ENCODE assay signal across 10 cellular contexts in genomic region chr7:100048680-100049079, GRCh38. TPM values are rescaled to one million over a fixed set of nuclear protein-coding genes. Genes with fewer than 3 reads are reported as not detected.
DNase-seq lines count a peak whose midpoint lies in the region; ATAC-seq and TF ChIP-seq lines count a peak whose summit lies in the region.
"Had no signal": no experiment of that assay in that cellular context is flagged by ENCODE, and none has a peak within 500 bp of the region (broad histone marks: within the 10 kb centered on the region; RNA-seq: fewer than 3 reads in every experiment).

No MANE protein-coding gene starts in this region.

- no peak overlapping the region for H3K4me2 ChIP-seq in mesenchymal stem cell (ENCODE audit: low read length, poor library complexity, severe bottlenecking)

- H3K23ac ChIP-seq in mesenchymal stem cell (ENCODE audit: low read length in 2 of 2) = no peak overlapping the region

- H3K36me3 ChIP-seq in breast epithelium (no peaks in the 10 kb centered on the region), mesenchymal stem cell (ENCODE audit: control insufficient read depth in 1 of 2, insufficient read depth in 2 of 2, low read depth in 1 of 2, low read length in 2 of 2) (peaks cover 3 to 6% of the 10 kb centered on the region in 2 experiments), adrenal gland (replicated peaks in 1 of 2) (no peaks in the 10 kb centered on the region)

- DNase-seq in MCF 10A (ENCODE audit: unreplicated experiment) = peak; percentile 8
- DNase-seq in breast epithelium (ENCODE audit: low spot score in 2 of 2) = no peak
- no peak for DNase-seq in activated CD4-positive, alpha-beta memory T cell treated with anti-CD3 and anti-CD28 coated beads for 36 hours
- no peak for DNase-seq in mesenchymal stem cell
- DNase-seq in foreskin keratinocyte = no peak
- DNase-seq in superior temporal gyrus (ENCODE audit: extremely low spot score) = no peak
- no peak for DNase-seq in nucleus accumbens (lab: John Stamatoyannopoulos, UW)
- DNase-seq in adrenal gland = no peak
- DNase-seq: activated CD8-positive, alpha-beta memory T cell treated with anti-CD3 and anti-CD28 coated beads for 24 hours; foreskin melanocyte had no signal

- no peak overlapping the region for H3K9ac ChIP-seq in mesenchymal stem cell (ENCODE audit: low read length)

- H3K14ac ChIP-seq in mesenchymal stem cell (ENCODE audit: low read length in 2 of 2) = no peak overlapping the region

- H4K8ac ChIP-seq in mesenchymal stem cell (ENCODE audit: low read length) = no peak overlapping the region

- H2BK12ac ChIP-seq in mesenchymal stem cell (ENCODE audit: low read length in 2 of 2) = peak overlapping the region in 1 of 2 experiments; percentile 55

- intact Hi-C loops in MCF 10A (cut with micrococcal nuclease) (no loop called here), breast epithelium (cut with DNase I; ENCODE audit: low total_unique reads) (no loop called here), adrenal gland (cut with DNase I) (no loop called here)
- intact Hi-C loops in activated CD4-positive, alpha-beta memory T cell treated with anti-CD3 and anti-CD28 coated beads for 36 hours (cut with micrococcal nuclease) = loop anchor here (1.0 to 2.0 kb wide), 2 partner anchors 33 to 58 kb away; partner anchors contain the start of gene ZNF3

- TF ChIP-seq POLR2A in breast epithelium (IDR thresholded peaks at IDR 0.05) (no peak), adrenal gland (IDR thresholded peaks at IDR 0.05) (no peak)

- H3K27ac ChIP-seq in breast epithelium (no peak overlapping the region), mesenchymal stem cell (ENCODE audit: low read length, poor library complexity, severe bottlenecking) (no peak overlapping the region), foreskin keratinocyte (no peak overlapping the region), adrenal gland (no peak overlapping the region)

- TF ChIP-seq CTCF in MCF 10A (IDR thresholded peaks at IDR 0.05; ENCODE audit: unreplicated experiment) (no peak), breast epithelium (IDR thresholded peaks at IDR 0.05) (no peak), foreskin keratinocyte (conservative IDR thresholded peaks at IDR 0.05) (no peak), adrenal gland (IDR thresholded peaks at IDR 0.05) (no peak)

- H3K27me3 ChIP-seq in breast epithelium (no peaks in the 10 kb centered on the region), mesenchymal stem cell (ENCODE audit: control insufficient read depth in 1 of 2, insufficient read depth in 1 of 2, low read length in 2 of 2) (no peaks in the 10 kb centered on the region), foreskin keratinocyte (no peaks in the 10 kb centered on the region), adrenal gland (no peaks in the 10 kb centered on the region)

- BruUV-seq in MCF 10A (replicated peaks; lab: Mats Ljungman, UMichigan) = no TSS peak

- no peak overlapping the region for H2AFZ ChIP-seq in mesenchymal stem cell (ENCODE audit: low read depth, low read length)

- no peak overlapping the region for H4K91ac ChIP-seq in mesenchymal stem cell (ENCODE audit: low read length)

- no peak overlapping the region for H3K4me3 ChIP-seq in breast epithelium
- H3K4me3 ChIP-seq in mesenchymal stem cell (ENCODE audit: insufficient read depth in 1 of 2, low read depth in 1 of 2, low read length in 2 of 2) = no peak overlapping the region
- H3K4me3 ChIP-seq in adrenal gland = no peak overlapping the region

- H2BK5ac ChIP-seq in mesenchymal stem cell (ENCODE audit: low read depth, low read length, poor library complexity, severe bottlenecking) = no peak overlapping the region

- H2BK120ac ChIP-seq in mesenchymal stem cell (ENCODE audit: low read depth, low read length) = no peak overlapping the region

- peaks cover 15% of the 10 kb centered on the region for H3K36me3 Mint-ChIP-seq in MCF 10A (ENCODE audit: insufficient read depth, unreplicated experiment)
- H3K36me3 Mint-ChIP-seq in activated CD4-positive, alpha-beta memory T cell treated with anti-CD3 and anti-CD28 coated beads for 36 hours = peaks cover 2% of the 10 kb centered on the region

- H3K4ac ChIP-seq in mesenchymal stem cell (ENCODE audit: low read depth in 1 of 2, low read length in 2 of 2) = no peak overlapping the region

- peak overlapping the region; percentile 57 for H2AK5ac ChIP-seq in mesenchymal stem cell (ENCODE audit: low read length, severe bottlenecking)

- no peak overlapping the region for H3K18ac ChIP-seq in mesenchymal stem cell (ENCODE audit: low read depth in 1 of 2, low read length in 2 of 2)

- peaks cover 13% of the 10 kb centered on the region for H3K4me1 Mint-ChIP-seq in MCF 10A (ENCODE audit: insufficient read depth, unreplicated experiment)
- H3K4me1 Mint-ChIP-seq in activated CD4-positive, alpha-beta memory T cell treated with anti-CD3 and anti-CD28 coated beads for 36 hours (ENCODE audit: low read depth) = peaks cover 15% of the 10 kb centered on the region

- H3K4me1 ChIP-seq in breast epithelium = peaks cover 0 to 6% of the 10 kb centered on the region in 2 donors
- peaks cover 8% of the 10 kb centered on the region for H3K4me1 ChIP-seq in mesenchymal stem cell (ENCODE audit: control insufficient read depth, insufficient read depth, low read depth, low read length)
- H3K4me1 ChIP-seq in foreskin keratinocyte = peaks cover 12% of the 10 kb centered on the region
- H3K4me1 ChIP-seq in adrenal gland (replicated peaks in 1 of 2) = peaks cover 3 to 9% of the 10 kb centered on the region in 2 donors

- no peaks in the 10 kb centered on the region for H3K9me3 Mint-ChIP-seq in MCF 10A (ENCODE audit: unreplicated experiment)
- H3K9me3 Mint-ChIP-seq in activated CD4-positive, alpha-beta memory T cell treated with anti-CD3 and anti-CD28 coated beads for 36 hours = no peaks in the 10 kb centered on the region

- POLR2A ChIA-PET in MCF 10A (lab: Yijun Ruan, JAX) = interaction anchor here (0.5 to 2.6 kb wide), 9 partner anchors 10 to 178 kb away, joined by 3 to 15 read pairs (median 7); partner anchors contain the start of genes AP4M1, MCM7 and ZKSCAN1
- POLR2A ChIA-PET in activated CD4-positive, alpha-beta memory T cell treated with anti-CD3 and anti-CD28 coated beads for 36 hours (lab: Charles Lee) = interaction anchor here (1.1 to 1.8 kb wide), 2 partner anchors 27 to 129 kb away, joined by 3 to 7 read pairs; partner anchors contain the start of gene TRIM4

- H3K4me3 Mint-ChIP-seq in MCF 10A (ENCODE audit: unreplicated experiment) = peak overlapping the region; percentile 82
- peak overlapping the region; percentile 84 for H3K4me3 Mint-ChIP-seq in activated CD4-positive, alpha-beta memory T cell treated with anti-CD3 and anti-CD28 coated beads for 36 hours

- H3K9me3 ChIP-seq in breast epithelium (no peaks in the 10 kb centered on the region), mesenchymal stem cell (ENCODE audit: control insufficient read depth, low read length) (no peaks in the 10 kb centered on the region), adrenal gland (replicated peaks in 1 of 3) (no peaks in the 10 kb centered on the region)

- WGBS in mesenchymal stem cell = 96% methylated on average over 4 of the region's 4 CpGs
- WGBS in adrenal gland, 4 donors = 85 to 98% (median 95%) methylated on average over 4 of the region's 4 CpGs

- no peaks in the 10 kb centered on the region for H3K27me3 Mint-ChIP-seq in MCF 10A (ENCODE audit: insufficient read depth, unreplicated experiment)
- no peaks in the 10 kb centered on the region for H3K27me3 Mint-ChIP-seq in activated CD4-positive, alpha-beta memory T cell treated with anti-CD3 and anti-CD28 coated beads for 36 hours

- H3K79me1 ChIP-seq in mesenchymal stem cell (replicated peaks; ENCODE audit: low read length, poor library complexity, severe bottlenecking) = peaks cover 11% of the 10 kb centered on the region

- H3K27ac Mint-ChIP-seq in MCF 10A (ENCODE audit: low read depth, unreplicated experiment) = no peak overlapping the region
- peak overlapping the region; percentile 50 for H3K27ac Mint-ChIP-seq in activated CD4-positive, alpha-beta memory T cell treated with anti-CD3 and anti-CD28 coated beads for 36 hours

- ATAC-seq in foreskin keratinocyte = no peak

- no peak overlapping the region for H2BK15ac ChIP-seq in mesenchymal stem cell (ENCODE audit: low read depth, poor library complexity, severe bottlenecking)

- CTCF ChIA-PET in MCF 10A (lab: Yijun Ruan, JAX) = interaction anchor here (0.6 to 1.7 kb wide), 7 partner anchors 11 to 550 kb away, joined by 3 to 5 read pairs (median 3); no protein-coding TSS in a partner anchor
- CTCF ChIA-PET in activated CD4-positive, alpha-beta memory T cell treated with anti-CD3 and anti-CD28 coated beads for 36 hours (lab: Charles Lee) = interaction anchor here (1.5 kb wide), 1 partner anchor 34 kb away, joined by 3 read pairs; no protein-coding TSS in a partner anchor

RNA-seq across cellular contexts. Expression of gene ZSCAN21, which starts 0.9 kb away (rescaled TPM):
- total RNA-seq in MCF 10A (2022) (13.8 and 14.7 TPM in 2 replicates), breast epithelium (10 to 100 TPM; 12.8 to 21.8 (median 13.0) TPM), foreskin keratinocyte (11.2 and 11.3 TPM in 2 replicates), adrenal gland (10 to 100 TPM in 7 of 8 donors, 1 to 10 TPM in 1; 10.0 to 16.5 (median 13.4) TPM)
- total RNA-seq in activated CD4-positive, alpha-beta memory T cell treated with anti-CD3 and anti-CD28 coated beads for 36 hours = 1 to 10 TPM; 6.2 TPM
- 8.8 TPM for polyA plus RNA-seq in mesenchymal stem cell (2013, experiment 1 of 2)
- polyA plus RNA-seq in mesenchymal stem cell (2013, experiment 2 of 2) = 8.6 TPM
- polyA plus RNA-seq in foreskin keratinocyte (7.2 and 8.0 TPM in 2 replicates), adrenal gland (10 to 100 TPM; 11.2 to 14.9 (median 12.5) TPM)

RNA-seq across cellular contexts. Expression of gene ZNF3, which starts 32.8 kb away (rescaled TPM):
- 23.7 and 24.8 TPM in 2 replicates for total RNA-seq in MCF 10A (2022)
- total RNA-seq in breast epithelium = 10 to 100 TPM; 19.4 to 43.6 (median 31.5) TPM
- 10 to 100 TPM; 18.0 to 18.6 TPM for total RNA-seq in activated CD4-positive, alpha-beta memory T cell treated with anti-CD3 and anti-CD28 coated beads for 36 hours
- 27.8 TPM for polyA plus RNA-seq in mesenchymal stem cell (2013, experiment 1 of 2)
- 28.1 TPM for polyA plus RNA-seq in mesenchymal stem cell (2013, experiment 2 of 2)
- total RNA-seq in foreskin keratinocyte = 19.4 and 20.1 TPM in 2 replicates
- 9.7 and 10.8 TPM in 2 replicates for polyA plus RNA-seq in foreskin keratinocyte
- 10 to 100 TPM; 13.2 to 47.3 (median 22.1) TPM for total RNA-seq in adrenal gland
- 10 to 100 TPM; 17.4 to 25.5 (median 23.2) TPM for polyA plus RNA-seq in adrenal gland

RNA-seq across cellular contexts. Expression of gene ZKSCAN1, which starts 33.3 kb away (rescaled TPM):
- total RNA-seq in MCF 10A (2022) = 80.2 and 86.2 TPM in 2 replicates
- 10 to 100 TPM; 30.6 to 65.1 (median 52.4) TPM for total RNA-seq in breast epithelium
- 10 to 100 TPM; 49.1 to 50.6 TPM for total RNA-seq in activated CD4-positive, alpha-beta memory T cell treated with anti-CD3 and anti-CD28 coated beads for 36 hours
- polyA plus RNA-seq in mesenchymal stem cell (2013, experiment 1 of 2) = 18.7 TPM
- polyA plus RNA-seq in mesenchymal stem cell (2013, experiment 2 of 2) = 18.2 TPM
- total RNA-seq in foreskin keratinocyte = 32.3 and 41.3 TPM in 2 replicates
- 6.2 and 6.4 TPM in 2 replicates for polyA plus RNA-seq in foreskin keratinocyte
- 100 to 1,000 TPM in 2 of 8 donors, 10 to 100 TPM in 6; 35.2 to 134 (median 75.7) TPM for total RNA-seq in adrenal gland
- polyA plus RNA-seq in adrenal gland = 10 to 100 TPM; 20.3 to 46.6 (median 38.7) TPM

RNA-seq across cellular contexts. Expression of gene COPS6, which starts 40.1 kb away (rescaled TPM):
- total RNA-seq in MCF 10A (2022) (85.2 and 103 TPM in 2 replicates), breast epithelium (10 to 100 TPM; 40.8 to 73.4 (median 49.6) TPM), foreskin keratinocyte (110 and 122 TPM in 2 replicates), adrenal gland (100 to 1,000 TPM in 5 of 8 donors, 10 to 100 TPM in 3; 25.5 to 130 (median 102) TPM)
- total RNA-seq in activated CD4-positive, alpha-beta memory T cell treated with anti-CD3 and anti-CD28 coated beads for 36 hours = 10 to 100 TPM; 93.1 to 98.2 TPM
- polyA plus RNA-seq in mesenchymal stem cell (2013, experiment 1 of 2) = 239 TPM
- 239 TPM for polyA plus RNA-seq in mesenchymal stem cell (2013, experiment 2 of 2)
- polyA plus RNA-seq in foreskin keratinocyte (226 and 239 TPM in 2 replicates), adrenal gland (100 to 1,000 TPM; 135 to 194 (median 187) TPM)

RNA-seq across cellular contexts. Expression of gene MCM7, which starts 52.5 kb away (rescaled TPM):
- total RNA-seq in MCF 10A (2022) = 38.5 and 67.8 TPM in 2 replicates
- total RNA-seq in breast epithelium = 10 to 100 TPM; 46.9 to 51.7 (median 50.1) TPM
- total RNA-seq in activated CD4-positive, alpha-beta memory T cell treated with anti-CD3 and anti-CD28 coated beads for 36 hours = 100 to 1,000 TPM; 393 to 398 TPM
- polyA plus RNA-seq in mesenchymal stem cell (2013, experiment 1 of 2) = 37.4 TPM
- polyA plus RNA-seq in mesenchymal stem cell (2013, experiment 2 of 2) = 35.4 TPM
- total RNA-seq in foreskin keratinocyte = 207 and 234 TPM in 2 replicates
- 165 and 195 TPM in 2 replicates for polyA plus RNA-seq in foreskin keratinocyte
- 10 to 100 TPM; 13.6 to 51.0 (median 27.5) TPM for total RNA-seq in adrenal gland
- 10 to 100 TPM; 12.2 to 72.3 (median 52.4) TPM for polyA plus RNA-seq in adrenal gland
